8 cellular contexts compared by ENCODE assay signal in the genomic region with DNA sequence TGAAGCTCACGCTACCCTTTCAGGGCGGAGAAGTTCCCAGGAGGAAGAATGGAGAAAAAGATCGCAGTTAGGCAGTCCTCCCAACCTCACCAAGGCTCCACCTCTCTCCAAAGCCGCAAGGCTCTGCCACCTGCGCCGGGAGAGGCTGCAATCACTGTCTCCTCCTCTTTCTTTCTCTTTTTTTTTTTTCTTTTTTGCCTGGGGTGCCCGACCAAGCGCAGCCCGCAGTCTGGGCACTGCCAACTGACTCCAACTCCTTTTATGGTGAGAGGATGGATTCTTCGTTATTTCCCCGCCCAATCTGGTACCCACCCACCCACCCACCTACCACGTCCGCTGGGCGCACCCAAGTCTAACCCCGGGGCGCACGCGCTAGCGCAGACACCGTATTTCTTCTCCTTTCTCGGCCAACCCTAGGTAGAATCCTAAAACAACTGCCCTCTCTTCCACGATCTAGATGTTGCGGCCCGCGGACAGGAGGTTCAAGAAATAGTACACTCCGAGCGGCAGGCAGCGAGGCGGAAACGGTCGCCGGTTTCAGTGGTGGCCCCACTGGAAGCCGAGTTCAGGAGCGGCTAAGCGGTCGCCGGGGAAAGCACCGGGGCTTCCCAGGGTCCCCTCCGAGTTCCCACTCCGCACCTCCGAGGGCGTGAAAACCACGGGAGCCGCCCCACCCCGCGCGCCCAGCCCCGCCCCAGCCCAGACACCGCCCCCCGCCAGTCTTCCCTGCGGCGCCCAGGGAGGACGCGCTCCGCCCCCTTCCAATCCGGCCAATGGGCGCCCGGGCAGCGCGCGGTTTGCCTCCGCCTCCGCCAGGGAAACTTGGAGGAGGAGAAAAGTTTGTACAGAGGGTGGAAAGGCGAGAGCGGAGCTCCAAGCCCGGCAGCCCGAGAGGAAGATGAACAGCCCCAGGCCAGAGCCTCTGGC. TPM values are rescaled to one million over a fixed set of nuclear protein-coding genes. Genes with fewer than 3 reads are reported as not detected.
A peak's percentile ranks its signal among the peaks of the same experiment; 100 is the strongest.
DNase-seq lines count a peak whose midpoint lies in the region; ATAC-seq, FAIRE-seq and TF ChIP-seq lines count a peak whose summit lies in the region.

PTGER4 (plus strand) TSS at position 845 of the 927 bp plus-strand sequence. CDS start 1,079 bp downstream, outside the sequence.

- no peaks in the 10 kb centered on the region for H4K20me1 ChIP-seq in keratinocyte (ENCODE audit: control insufficient read depth, extremely low read depth, insufficient read depth, low read length)

- peaks cover 46% of the 10 kb centered on the region for H3K79me2 ChIP-seq in keratinocyte (ENCODE audit: control insufficient read depth, insufficient read depth, low read length)

- H2AFZ ChIP-seq in keratinocyte (ENCODE audit: control insufficient read depth, low read length), result peak within 1 kb of the TSS; percentile 74

- dilution Hi-C loops in keratinocyte (cut with MboI; ENCODE audit: extremely low pct_ligation_motif_present, low sequenced_read_pairs), result no loop called here

- H3K4me3 ChIP-seq in keratinocyte (ENCODE audit: control insufficient read depth in 2 of 3, extremely low read depth in 1 of 3, insufficient read depth in 2 of 3, low read depth in 1 of 3, low read length in 3 of 3), result peak within 1 kb of the TSS; percentile 70 to 90 (median 90)

- H3K9ac ChIP-seq in keratinocyte (ENCODE audit: control insufficient read depth, extremely low read depth, insufficient read depth, low read length), result peak within 1 kb of the TSS; percentile 94

- H3K4me1 ChIP-seq in keratinocyte (ENCODE audit: control insufficient read depth, extremely low read depth, insufficient read depth, low read length), result peaks cover 57% of the 10 kb centered on the region

- DNase-seq in 8988T (peak; percentile 99), NCI-H345 (lab: John Stamatoyannopoulos, UW) (peak; percentile 35), caudate nucleus (lab: John Stamatoyannopoulos, UW) (peak in 47 of 61 donors; percentile 0 to 73 (median 43)), keratinocyte (ENCODE audit: low read depth, low spot score) (no peak)
- peak; percentile 82 for DNase-seq in activated CD4-positive, CD25-positive, alpha-beta regulatory T cell treated with anti-CD3 and anti-CD28 coated beads, Interleukin-2, amount 50 U/mL, for 16 hours (ENCODE audit: low read depth, low spot score)
- DNase-seq in stimulated activated CD4-positive, alpha-beta T cell treated with anti-CD3 and anti-CD28 coated beads, Interleukin-12 subunit alpha, Interleukin-12 subunit beta, amount 100 ng/mL, for 48 hours (ENCODE audit: low read depth in 2 of 3, low spot score in 1 of 3), result peak; percentile 89 to 95 (median 89)

- H3K9me3 ChIP-seq in keratinocyte (ENCODE audit: control insufficient read depth, low read depth, low read length), result no peaks in the 10 kb centered on the region

- H3K27ac ChIP-seq in caudate nucleus (ENCODE audit: low read depth, low read length) (peak within 1 kb of the TSS; percentile 52), keratinocyte (ENCODE audit: control insufficient read depth, insufficient read depth, low read length) (peak within 1 kb of the TSS; percentile 98)

- H3K27me3 ChIP-seq in keratinocyte (ENCODE audit: control insufficient read depth, extremely low read depth, insufficient read depth, low read length), result no peaks in the 10 kb centered on the region

- no peaks in the 10 kb centered on the region for H3K9me1 ChIP-seq in keratinocyte (ENCODE audit: control insufficient read depth, extremely low read depth, insufficient read depth, low read length)

- peak within 1 kb of the TSS; percentile 97 for H3K4me2 ChIP-seq in keratinocyte (ENCODE audit: control insufficient read depth, extremely low read depth, insufficient read depth, low read depth, low read length)

- peak; percentile 74 for ATAC-seq in GM18858 (IDR thresholded peaks at IDR 0.05; ENCODE audit: unreplicated experiment)
- peak; percentile 69 for ATAC-seq in HG03066 (IDR thresholded peaks at IDR 0.05; ENCODE audit: low read depth, unreplicated experiment)

- peaks cover 0 to 12% of the 10 kb centered on the region in 2 experiments for H3K36me3 ChIP-seq in keratinocyte (ENCODE audit: control insufficient read depth in 2 of 2, extremely low read depth in 1 of 2, insufficient read depth in 2 of 2, low read length in 2 of 2)

- peak; percentile 61 for FAIRE-seq in keratinocyte (lab: Jason Lieb, UNC)

- TF ChIP-seq CTCF in keratinocyte (optimal IDR thresholded peaks at IDR 0.05 in 1 of 3, IDR thresholded peaks at IDR 0.05 in 1 of 3, conservative IDR thresholded peaks at IDR 0.05 in 1 of 3; ENCODE audit: extremely low read depth in 1 of 3, insufficient read depth in 2 of 3, low read length in 3 of 3), result no peak

RNA-seq across cellular contexts. Expression of gene PTGER4, which starts in this region (rescaled TPM):
- polyA plus RNA-seq in keratinocyte, result 7.5 to 12.2 TPM (median 9.5 TPM) in 3 replicates
- 2.9 TPM for polyA plus RNA-seq in keratinocyte (2011; ENCODE audit: low read depth)
- 6.0 and 7.3 TPM in 2 replicates for polyA plus RNA-seq in keratinocyte (2011; cell fraction: cytosol; rRNA removed)
- 16.4 and 19.3 TPM in 2 replicates for polyA plus RNA-seq in keratinocyte (2011; cell fraction: nucleus; rRNA removed)
- 4.0 and 8.4 TPM in 2 replicates for polyA plus RNA-seq in keratinocyte (2012; ENCODE audit: low replicate concordance)
- polyA minus RNA-seq in keratinocyte, result 9.8 to 18.0 TPM (median 12.5 TPM) in 3 replicates
- 50.8 TPM for polyA minus RNA-seq in keratinocyte (2011; cell fraction: cytosol; rRNA and poly(A)+ RNA removed)
- 42.4 and 43.2 TPM in 2 replicates for polyA minus RNA-seq in keratinocyte (2011; cell fraction: nucleus; rRNA and poly(A)+ RNA removed)
